In genomic region chr17:42679492-42680330, GRCh38 we compare ENCODE assay signal across 8 cellular contexts. TPM values are rescaled to one million over a fixed set of nuclear protein-coding genes. Genes with fewer than 3 reads are reported as not detected.
DNase-seq lines count a peak whose midpoint lies in the region; ATAC-seq and TF ChIP-seq lines count a peak whose summit lies in the region.

No MANE protein-coding gene starts in this region.

- H3K4me3 ChIP-seq in lung, result peak overlapping the region; percentile 29

- H3K27ac ChIP-seq in H9 (ENCODE audit: insufficient read length, low read depth, low read length), result no peak overlapping the region
- H3K27ac ChIP-seq in lung (ENCODE audit: low read depth in 1 of 2, low read length in 1 of 2), result peak overlapping the region; percentile 88 to 97

- H3K79me2 ChIP-seq in H9 (ENCODE audit: insufficient read depth, low read length), result no peaks in the 10 kb centered on the region; the same call in 1 of the 2 replicates

- no peak overlapping the region for H3K4ac ChIP-seq in H9 (ENCODE audit: low read depth, low read length)

- peak overlapping the region; percentile 78 for H3K14ac ChIP-seq in H9 (ENCODE audit: insufficient read depth, low read length)

- peaks cover 34% of the 10 kb centered on the region for H3K27me3 Mint-ChIP-seq in H9 (ENCODE audit: low read depth)

- no peak overlapping the region for H3K56ac ChIP-seq in H9 (ENCODE audit: insufficient read length, low read depth, low read length)

- H3K27ac Mint-ChIP-seq in H9, result peak overlapping the region in 2 of 3 experiments; percentile 62 to 68; a peak in 2 of 7 replicates

- H3K79me1 ChIP-seq in H9 (ENCODE audit: insufficient read depth, low read depth, low read length, poor library complexity, severe bottlenecking), result no peaks in the 10 kb centered on the region

- WGBS in H9 (ENCODE audit: extremely low coverage, insufficient read length, low lambda C conversion rate), result no CpG with 5 or more reads among the region's 78 CpGs
- WGBS in lung, 2 donors, result 3 to 4% methylated on average over 75 to 78 of the region's 78 CpGs

- no peaks in the 10 kb centered on the region; a peak in 2 of 5 replicates for H3K9me3 Mint-ChIP-seq in H9

- no peak overlapping the region for H4K8ac ChIP-seq in H9 (replicated peaks; ENCODE audit: insufficient read length, low read depth, low read length)

- no peak overlapping the region for H2BK20ac ChIP-seq in H9 (ENCODE audit: low read depth, low read length, poor library complexity, severe bottlenecking)

- no peaks in the 10 kb centered on the region; the same call in 1 of the 2 replicates for H3K27me3 ChIP-seq in H9 (ENCODE audit: insufficient read depth, low read length)
- no peaks in the 10 kb centered on the region for H3K27me3 ChIP-seq in lung (ENCODE audit: control insufficient read depth, insufficient read depth)

- peak overlapping the region; percentile 16 for H3K9ac ChIP-seq in H9 (ENCODE audit: extremely low read depth, insufficient read length, low read length)

- H2AFZ ChIP-seq in H9 (ENCODE audit: low read length), result no peak overlapping the region

- peaks cover 3% of the 10 kb centered on the region; the same call in 1 of the 2 replicates for H3K4me1 ChIP-seq in H9 (ENCODE audit: insufficient read depth, low read length)
- peaks cover 12 to 22% of the 10 kb centered on the region in 2 donors for H3K4me1 ChIP-seq in lung (ENCODE audit: control insufficient read depth in 2 of 2, insufficient read depth in 2 of 2, low read length in 2 of 2)

- peaks cover 38 to 51% of the 10 kb centered on the region in 2 experiments for H3K4me1 Mint-ChIP-seq in H9

- no peak overlapping the region for H3T11ph ChIP-seq in H9 (ENCODE audit: low read length)

- H2BK120ac ChIP-seq in H9 (ENCODE audit: low read depth, low read length, poor library complexity, severe bottlenecking), result no peak overlapping the region

- peak overlapping the region; percentile 83 for H3K4me2 ChIP-seq in H9 (ENCODE audit: insufficient read depth, insufficient read length, low read length)

- peak overlapping the region; percentile 44 for H3K18ac ChIP-seq in H9 (ENCODE audit: insufficient read length, low read depth, low read length)

- DNase-seq in Ammon's horn (ENCODE audit: low spot score) (peak; percentile 78), H9 (peak; percentile 95), NCI-H345 (lab: John Stamatoyannopoulos, UW) (peak; percentile 82), lung (ENCODE audit: low spot score) (peak; percentile 73), NK-92 (lab: John Stamatoyannopoulos, UW; ENCODE audit: unreplicated experiment) (no peak)
- DNase-seq in activated CD4-positive, alpha-beta T cell treated with anti-CD3 and anti-CD28 coated beads, Interleukin-2, amount 50 U/mL, for 48 hours, result peak; percentile 72 to 77
- peak; percentile 39 for DNase-seq in effector CD8-positive, alpha-beta T cell (lab: John Stamatoyannopoulos, UW)
- DNase-seq in stimulated activated CD4-positive, alpha-beta T cell treated with anti-CD3 and anti-CD28 coated beads, TNF-alpha, amount 100 ng/mL, for 48 hours (ENCODE audit: low read depth in 3 of 3), result peak; percentile 55 to 62 (median 56)

- no peak overlapping the region for H2BK15ac ChIP-seq in H9 (ENCODE audit: low read depth, low read length)

- no peak overlapping the region for H3K23ac ChIP-seq in H9 (ENCODE audit: insufficient read length, low read depth, low read length)

- peaks cover 0 to 4% (median 3%) of the 10 kb centered on the region in 3 experiments; a peak in 3 of 7 replicates for H3K36me3 Mint-ChIP-seq in H9 (ENCODE audit: insufficient read depth in 1 of 3, low read depth in 3 of 3)

- TF ChIP-seq CTCF in H9 (conservative IDR thresholded peaks at IDR 0.05), result peak; percentile 95
- TF ChIP-seq CTCF in lung (IDR thresholded peaks at IDR 0.05; ENCODE audit: control extremely low read depth, extremely low read depth), result peak; percentile 76

- H2BK5ac ChIP-seq in H9 (ENCODE audit: insufficient read length, low read length), result no peak overlapping the region

- no peak overlapping the region for H2BK12ac ChIP-seq in H9 (ENCODE audit: insufficient read length, low read depth, low read length)

- H4K5ac ChIP-seq in H9 (ENCODE audit: insufficient read length, low read depth, low read length), result no peak overlapping the region

- H3K9me3 ChIP-seq in H9 (ENCODE audit: control insufficient read depth, low read depth, low read length) (no peaks in the 10 kb centered on the region), lung (ENCODE audit: control insufficient read depth in 2 of 2, insufficient read depth in 1 of 2, low read length in 1 of 2) (no peaks in the 10 kb centered on the region)

- peak overlapping the region; percentile 57 to 74 for H3K4me3 Mint-ChIP-seq in H9

- H2AK5ac ChIP-seq in H9 (ENCODE audit: insufficient read length, low read length), result no peak overlapping the region

- H3K23me2 ChIP-seq in H9 (ENCODE audit: insufficient read length, low read depth, low read length, poor library complexity, severe bottlenecking), result peaks cover 31% of the 10 kb centered on the region

- H4K20me1 ChIP-seq in H9 (ENCODE audit: control insufficient read depth, insufficient read depth, insufficient read length), result no peaks in the 10 kb centered on the region

- H3K36me3 ChIP-seq in lung (ENCODE audit: control insufficient read depth in 2 of 2, insufficient read depth in 2 of 2, low read length in 2 of 2), result no peaks in the 10 kb centered on the region

- ATAC-seq in lung (ENCODE audit: insufficient read depth, low FRiP score), result peak; percentile 33

- H4K91ac ChIP-seq in H9 (ENCODE audit: insufficient read length, low read depth, low read length), result no peak overlapping the region

RNA-seq across cellular contexts. Expression of gene CCR10, which starts 1.9 kb away (rescaled TPM):
- total RNA-seq in H9 (2021), result 1.0 TPM in 2 replicates
- total RNA-seq in lung, result 1 to 10 TPM in 1 of 2 donors, under 1 TPM in 1; 1.00 to 1.9 TPM
- 1 to 10 TPM in 1 of 2 donors, under 1 TPM in 1; 0.55 to 3.1 TPM for polyA plus RNA-seq in lung

RNA-seq across cellular contexts. Expression of gene CNTNAP1, which starts 2.6 kb away (rescaled TPM):
- total RNA-seq in H9 (2021), result 7.5 and 7.7 TPM in 2 replicates
- 10 to 100 TPM in 1 of 2 donors, 1 to 10 TPM in 1; 9.9 to 12.5 TPM for total RNA-seq in lung
- 1 to 10 TPM; 2.9 to 5.4 TPM for polyA plus RNA-seq in lung

RNA-seq across cellular contexts. Expression of gene PLEKHH3, which starts 2.9 kb away (rescaled TPM):
- total RNA-seq in H9 (2021), result 21.4 and 22.3 TPM in 2 replicates
- 10 to 100 TPM; 23.9 to 30.2 TPM for total RNA-seq in lung
- 10 to 100 TPM; 21.2 to 22.0 TPM for polyA plus RNA-seq in lung

RNA-seq across cellular contexts. Expression of gene TUBG2, which starts 20.6 kb away (rescaled TPM):
- total RNA-seq in H9 (2021) (20.4 and 22.0 TPM in 2 replicates), lung (10 to 100 TPM; 13.0 to 22.0 TPM)
- 10 to 100 TPM in 1 of 2 donors, 1 to 10 TPM in 1; 6.9 to 10.5 TPM for polyA plus RNA-seq in lung
